ENCODE assay signal across 18 cellular contexts in the genomic region with DNA sequence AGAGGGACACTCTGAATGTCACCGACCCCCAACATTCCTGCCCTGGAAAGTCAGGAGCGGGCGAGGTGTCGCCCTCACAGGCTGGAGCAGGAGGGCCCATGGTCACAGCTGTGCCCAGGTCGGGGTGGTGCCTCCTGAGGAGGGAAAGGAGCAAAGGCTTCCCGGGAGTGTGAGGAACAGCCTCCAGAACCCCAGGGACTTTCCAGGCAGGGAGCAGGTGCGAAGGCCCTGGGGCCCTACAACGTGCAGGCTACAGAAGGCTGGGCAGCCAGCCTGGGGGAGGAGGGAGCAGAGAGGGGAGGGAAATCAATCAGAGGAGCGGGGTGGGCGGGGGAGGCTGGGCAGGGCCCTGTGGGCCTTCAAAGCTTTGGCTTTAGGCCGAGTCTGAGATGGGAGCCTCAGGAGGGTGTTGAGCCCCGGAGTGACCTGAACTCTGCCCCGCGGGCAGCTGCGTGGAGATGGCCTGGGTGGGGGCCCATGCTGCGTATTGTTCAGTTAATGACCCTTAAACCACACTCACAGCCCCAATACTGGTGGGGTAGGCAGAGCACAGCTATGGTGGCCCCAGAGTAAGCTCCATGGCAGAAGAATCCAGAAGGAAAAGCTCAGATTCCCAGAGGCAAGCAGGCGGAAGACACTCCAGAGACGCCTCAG.
"Had no signal": no experiment of that assay in that cellular context is flagged by ENCODE, and none has a peak within 500 bp of the region (broad histone marks: within the 10 kb centered on the region; RNA-seq: fewer than 3 reads in every experiment).

No MANE protein-coding gene starts in this region.

- H3K27me3 ChIP-seq: right atrium auricular region, uterus had no signal

- ATAC-seq: body of pancreas, T-helper 17 cell had no signal

- H3K27ac ChIP-seq: body of pancreas, prostate gland, right atrium auricular region, uterus, VCaP had no signal

- H3K4me3 Mint-ChIP-seq: neural crest cell, T-helper 17 cell had no signal

- H3K9me3 Mint-ChIP-seq: neural crest cell had no signal

- DNase-seq: activated CD4-positive, alpha-beta T cell treated with anti-CD3 and anti-CD28 coated beads for 1 hour; activated CD8-positive, alpha-beta memory T cell treated with anti-CD3 and anti-CD28 coated beads for 24 hours; activated CD8-positive, alpha-beta memory T cell treated with anti-CD3 and anti-CD28 coated beads, Interleukin-2, amount 50 U/mL, for 48 hours; activated naive CD4-positive, alpha-beta T cell; body of pancreas; caudate nucleus; erythroblast; foreskin melanocyte; glutamatergic neuron; hippocampal formation; small intestine; stimulated activated CD4-positive, alpha-beta T cell treated with anti-CD3 and anti-CD28 coated beads, Interleukin-4, amount 100 ng/mL, for 1 hour; T-helper 17 cell had no signal

- H3K9me3 ChIP-seq: body of pancreas, prostate gland, right atrium auricular region, uterus had no signal

- H3K36me3 ChIP-seq: prostate gland, right atrium auricular region, uterus had no signal

- H3K4me1 Mint-ChIP-seq: neural crest cell, T-helper 17 cell had no signal

- H3K27ac Mint-ChIP-seq: T-helper 17 cell had no signal

- H3K4me1 ChIP-seq: prostate gland, right atrium auricular region, uterus had no signal

- H3K4me3 ChIP-seq: body of pancreas, prostate gland, right atrium auricular region, uterus had no signal
